ENCODE assay signal across 9 cellular contexts in the genomic region with DNA sequence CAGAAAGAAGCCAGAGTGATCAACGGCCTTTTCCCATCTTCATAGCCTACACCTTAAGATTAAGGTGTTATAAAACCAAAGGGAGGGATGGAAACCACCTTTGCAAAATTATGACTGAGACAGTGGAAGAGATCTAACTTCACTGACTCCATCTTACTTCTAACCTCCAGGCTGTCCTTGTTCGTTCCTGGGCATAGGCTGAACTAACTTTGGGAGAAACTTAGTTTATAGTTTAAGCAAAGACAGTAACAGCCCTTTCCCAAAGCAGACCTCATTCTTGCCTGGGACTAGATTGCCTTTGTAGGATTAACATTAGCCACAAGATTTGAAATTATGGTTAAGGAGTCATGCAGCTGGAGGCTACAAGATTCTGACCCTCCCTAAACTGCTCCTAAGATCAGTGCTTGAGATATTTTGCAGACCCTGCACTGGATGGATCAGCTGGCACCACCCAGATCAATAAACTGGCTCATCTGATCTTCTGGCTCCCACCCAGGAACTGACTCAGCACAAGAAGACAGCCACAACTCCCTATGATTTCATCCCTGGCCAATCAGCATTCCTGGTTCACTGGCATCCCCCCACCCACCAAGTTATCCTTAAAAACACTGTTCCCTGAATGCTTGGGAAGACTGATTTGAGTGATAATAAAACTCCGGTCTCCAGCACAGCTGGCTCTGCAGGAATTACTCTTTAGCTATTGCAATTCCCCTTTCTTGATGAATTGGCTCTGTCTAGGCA. TPM values are rescaled to one million over a fixed set of nuclear protein-coding genes. Genes with fewer than 3 reads are reported as not detected.
DNase-seq lines count a peak whose midpoint lies in the region; ATAC-seq, FAIRE-seq and TF ChIP-seq lines count a peak whose summit lies in the region.
"Not testable (repeated sequence)": the region's sequence is repeated elsewhere in the genome, so short reads cannot be mapped to it uniquely, and the experiment has no call there.
"Had no signal": no experiment of that assay in that cellular context is flagged by ENCODE, and none has a peak within 500 bp of the region (broad histone marks: within the 10 kb centered on the region; RNA-seq: fewer than 3 reads in every experiment).

No MANE protein-coding gene starts in this region.

- H3K4me1 ChIP-seq in HCT116 (ENCODE audit: control insufficient read depth in 1 of 2, insufficient read depth in 2 of 2, low read length in 2 of 2); RWPE2 (ENCODE audit: insufficient read depth, poor library complexity, severe bottlenecking); K562 (replicated peaks in 1 of 2; ENCODE audit: control insufficient read depth in 2 of 2, insufficient read depth in 2 of 2, low read length in 2 of 2); fibroblast of lung (ENCODE audit: control insufficient read depth, extremely low read depth, insufficient read depth, low read length): not testable (repeated sequence)

- H3K9ac ChIP-seq in HCT116 (ENCODE audit: low read length); K562 (ENCODE audit: insufficient read depth in 1 of 2, low read depth in 2 of 2, low read length in 2 of 2); fibroblast of lung (ENCODE audit: insufficient read depth, low read length): not testable (repeated sequence)

- H3K9me1 ChIP-seq in K562 (ENCODE audit: control insufficient read depth, insufficient read depth, low read length), result not testable (repeated sequence)

- H3K9me2 ChIP-seq in HCT116 (ENCODE audit: insufficient read depth), result not testable (repeated sequence)

- not testable (repeated sequence) for TF ChIP-seq CTCF in HCT116 (IDR thresholded peaks at IDR 0.05 in 2 of 3, conservative IDR thresholded peaks at IDR 0.05 in 1 of 3; ENCODE audit: borderline replicate concordance in 1 of 3, insufficient read depth in 1 of 3, low read depth in 2 of 3, low read length in 2 of 3); RWPE2 (IDR thresholded peaks at IDR 0.05; ENCODE audit: poor library complexity, severe bottlenecking); K562 (IDR thresholded peaks at IDR 0.05 in 2 of 3, conservative IDR thresholded peaks at IDR 0.05 in 1 of 3; ENCODE audit: insufficient read depth in 2 of 3, low read depth in 1 of 3, low read length in 3 of 3); fibroblast of lung (conservative IDR thresholded peaks at IDR 0.05 in 1 of 2, IDR thresholded peaks at IDR 0.05 in 1 of 2; ENCODE audit: low read depth in 1 of 2, low read length in 2 of 2)

- in situ Hi-C loops in K562 (cut with MboI), result not testable (repeated sequence)

- not testable (repeated sequence) for H3K27ac ChIP-seq in HCT116 (ENCODE audit: low read depth, low read length); RWPE2 (ENCODE audit: poor library complexity, severe bottlenecking); K562 (ENCODE audit: extremely low read depth, low read depth, low read length); fibroblast of lung (ENCODE audit: insufficient read depth, low read length)

- not testable (repeated sequence) for H2AFZ ChIP-seq in HCT116 (ENCODE audit: low read depth, low read length, poor library complexity, severe bottlenecking); K562 (ENCODE audit: low read depth, low read length); fibroblast of lung (ENCODE audit: low read length)

- intact Hi-C loops in HCT116 (cut with micrococcal nuclease); K562 (cut with micrococcal nuclease): not testable (repeated sequence)

- H3K79me2 ChIP-seq in HCT116 (ENCODE audit: insufficient read depth, low read length); K562 (ENCODE audit: control insufficient read depth, insufficient read depth, low read length); fibroblast of lung (ENCODE audit: control insufficient read depth, insufficient read depth, low read length): not testable (repeated sequence)

- not testable (repeated sequence) for H3K4me2 ChIP-seq in HCT116 (ENCODE audit: low read length); K562 (ENCODE audit: insufficient read depth, low read length); fibroblast of lung (ENCODE audit: extremely low read depth, insufficient read depth, low read length)

- H3K9me3 ChIP-seq in HCT116 (ENCODE audit: control insufficient read depth in 1 of 2, insufficient read depth in 1 of 2, low read depth in 1 of 2, low read length in 2 of 2); RWPE2 (ENCODE audit: severe bottlenecking); K562 (replicated peaks; ENCODE audit: control insufficient read depth, insufficient read depth, low read depth, low read length); fibroblast of lung (ENCODE audit: control insufficient read depth, insufficient read depth, low read depth, low read length): not testable (repeated sequence)

- H3K36me3 ChIP-seq in HCT116 (ENCODE audit: control insufficient read depth in 1 of 2, insufficient read depth in 2 of 2, low read length in 2 of 2); RWPE2 (ENCODE audit: low read depth); K562 (ENCODE audit: control insufficient read depth, insufficient read depth, low read length); fibroblast of lung (ENCODE audit: control insufficient read depth, insufficient read depth, low read length): not testable (repeated sequence)

- DNase-seq in EH (ENCODE audit: low read depth), result peak; percentile 55
- not testable (repeated sequence) for DNase-seq in HCT116 (ENCODE audit: low read depth, low spot score); RWPE2 (ENCODE audit: low spot score); K562 (ENCODE audit: extremely low read depth in 1 of 4, low spot score in 3 of 4)
- peak; percentile 45 for DNase-seq in M059J (ENCODE audit: low read depth)
- DNase-seq in fibroblast of lung (ENCODE audit: low read depth in 2 of 2), result peak; percentile 32 to 42
- peak; percentile 39 for DNase-seq in glomerular visceral epithelial cell (ENCODE audit: extremely low spot score)

- H3K27me3 ChIP-seq in HCT116 (ENCODE audit: insufficient read depth, low read length); RWPE2 (ENCODE audit: insufficient read depth, poor library complexity, severe bottlenecking); K562 (ENCODE audit: control insufficient read depth in 2 of 2, insufficient read depth in 2 of 2, low read length in 2 of 2); fibroblast of lung (ENCODE audit: control insufficient read depth, insufficient read depth, low read length): not testable (repeated sequence)

- H4K20me1 ChIP-seq in HCT116 (ENCODE audit: insufficient read depth); K562 (replicated peaks; ENCODE audit: control insufficient read depth, insufficient read depth, low read length); fibroblast of lung (ENCODE audit: control insufficient read depth, extremely low read depth, insufficient read depth, low read length): not testable (repeated sequence)

- TF ChIP-seq EP300 in K562 (IDR thresholded peaks at IDR 0.05; ENCODE audit: low read length), result not testable (repeated sequence)

- CTCF ChIA-PET in HCT116 (lab: Charles Lee), result interaction anchor here (0.8 kb wide), 1 partner anchor 24 kb away, joined by 3 read pairs; no protein-coding TSS in a partner anchor
- CTCF ChIA-PET in K562 (lab: Yijun Ruan, JAX; ENCODE audit: low intra/inter-chr PET ratio), result not testable (repeated sequence)

- ATAC-seq in HCT116 (peak; percentile 65), RWPE2 (ENCODE audit: low read depth) (peak; percentile 48; the same call in 2 of the 3 replicates)
- ATAC-seq in K562, result not testable (repeated sequence)

- BruUV-seq in HCT116 (replicated peaks; lab: Mats Ljungman, UMichigan); K562 (replicated peaks; lab: Mats Ljungman, UMichigan): not testable (repeated sequence)

- not testable (repeated sequence) for TF ChIP-seq POLR2A in HCT116 (IDR thresholded peaks at IDR 0.05; ENCODE audit: borderline replicate concordance, extremely low read depth, insufficient read depth, insufficient read length); K562 (conservative IDR thresholded peaks at IDR 0.05)

- not testable (repeated sequence) for TF ChIP-seq RAD21 in HCT116 (IDR thresholded peaks at IDR 0.05; ENCODE audit: low read depth); K562 (CRISPR knock-in tag; conservative IDR thresholded peaks at IDR 0.05 in 1 of 2, IDR thresholded peaks at IDR 0.05 in 1 of 2)

- not testable (repeated sequence) for FAIRE-seq in K562 (lab: Jason Lieb, UNC)

- RAD21 ChIA-PET in HCT116 (lab: Charles Lee; ENCODE audit: low non-redundant PET in 1 of 2, low total read pairs in 2 of 2, uncharacterized antibody in 2 of 2, unreplicated experiment in 2 of 2), result not testable (repeated sequence)

- POLR2A ChIA-PET in HCT116 (lab: Charles Lee), result not testable (repeated sequence)
- POLR2A ChIA-PET in K562 (lab: Yijun Ruan, JAX), result interaction anchor here (1.2 kb wide), 1 partner anchor 15 kb away, joined by 3 read pairs; no protein-coding TSS in a partner anchor

- not testable (repeated sequence) for H3K4me3 ChIP-seq in HCT116 (replicated peaks in 1 of 2; ENCODE audit: low read depth in 1 of 2, low read length in 2 of 2); RWPE2 (ENCODE audit: severe bottlenecking); K562; fibroblast of lung (replicated peaks in 1 of 4; ENCODE audit: control extremely low read depth in 1 of 4, insufficient read depth in 1 of 4, low read depth in 3 of 4, low read length in 4 of 4)

- WGBS in K562 (ENCODE audit: insufficient coverage, low coverage, missing lambda C conversion rate), result 13% methylated on average over 3 of the region's 3 CpGs

RNA-seq across cellular contexts. Expression of gene MFGE8, which starts 16.3 kb away (rescaled TPM):
- 70.7 TPM for total RNA-seq in HCT116 (2021; ENCODE audit: unreplicated experiment)
- 85.6 and 90.0 TPM in 2 replicates for polyA plus RNA-seq in HCT116 (2012)
- total RNA-seq in M059J (2014; rRNA removed; shearing (Covaris generic)), result 83.4 and 99.0 TPM in 2 replicates
- 609 and 1,242 TPM in 2 replicates for total RNA-seq in K562 (2011; cell fraction: chromatin; rRNA removed; ENCODE audit: low replicate concordance)
- 770 and 804 TPM in 2 replicates for total RNA-seq in K562 (2011; cell fraction: nucleolus; rRNA removed)
- total RNA-seq in K562 (2011; cell fraction: nucleoplasm; rRNA removed), result 668 and 702 TPM in 2 replicates
- total RNA-seq in K562 (2014; rRNA removed), result 62.3 and 73.1 TPM in 2 replicates
- total RNA-seq in K562 (2014; rRNA removed; fragmentation: Illumina TruSeq; extraction: Trizol), result 24.9 and 31.3 TPM in 2 replicates
- 35.4 and 36.3 TPM in 2 replicates for total RNA-seq in K562 (2015; rRNA removed; fragmentation: Illumina TruSeq; extraction: Trizol)
- 129 and 142 TPM in 2 replicates for total RNA-seq in K562 (2021)
- polyA plus RNA-seq in K562 (2011; rRNA removed), result 85.1 and 148 TPM in 2 replicates
- polyA plus RNA-seq in K562 (2011; cell fraction: cytosol; rRNA removed), result 115 and 120 TPM in 2 replicates
- polyA plus RNA-seq in K562 (2011; cell fraction: nucleus; rRNA removed), result 355 and 465 TPM in 2 replicates
- polyA plus RNA-seq in K562 (2012), result 147 and 220 TPM in 2 replicates
- 93.6 and 109 TPM in 2 replicates for polyA plus RNA-seq in K562 (2014; fragmentation: Illumina TruSeq; extraction: Trizol)
- 1 to 10 TPM; 2.3 to 3.1 TPM for polyA plus RNA-seq in K562 (2014; fragmentation: Nextera tagmentation; extraction: Ambion mirVana)
- polyA plus RNA-seq in K562 (2014; rRNA removed), result 113 and 119 TPM in 2 replicates
- 62.6 and 80.1 TPM in 2 replicates for polyA minus RNA-seq in K562 (2011; rRNA and poly(A)+ RNA removed)
- 71.4 and 82.5 TPM in 2 replicates for polyA minus RNA-seq in K562 (2011; cell fraction: cytosol; rRNA and poly(A)+ RNA removed)
- polyA minus RNA-seq in K562 (2011; cell fraction: nucleus; rRNA and poly(A)+ RNA removed), result 120 and 137 TPM in 2 replicates
- 160 and 263 TPM in 2 replicates for total RNA-seq in fibroblast of lung
- polyA plus RNA-seq in fibroblast of lung, result 336 and 391 TPM in 2 replicates
- 233 and 306 TPM in 2 replicates for polyA plus RNA-seq in fibroblast of lung (2012)
- 210 and 305 TPM in 2 replicates for polyA minus RNA-seq in fibroblast of lung (ENCODE audit: low replicate concordance)
- polyA plus RNA-seq: CD14-positive monocyte had no signal

RNA-seq across cellular contexts. Expression of gene HAPLN3, which starts 34.2 kb away (rescaled TPM):
- total RNA-seq in HCT116 (2021; ENCODE audit: unreplicated experiment), result 10.9 TPM
- polyA plus RNA-seq in HCT116 (2012), result 6.4 and 7.5 TPM in 2 replicates
- total RNA-seq in M059J (2014; rRNA removed; shearing (Covaris generic)), result 2.2 and 3.2 TPM in 2 replicates
- total RNA-seq in K562 (2011; cell fraction: chromatin; rRNA removed; ENCODE audit: low replicate concordance), result 5.6 and 9.6 TPM in 2 replicates
- 6.2 and 6.8 TPM in 2 replicates for total RNA-seq in K562 (2011; cell fraction: nucleolus; rRNA removed)
- total RNA-seq in K562 (2011; cell fraction: nucleoplasm; rRNA removed), result 4.9 and 5.9 TPM in 2 replicates
- 1.9 and 2.1 TPM in 2 replicates for total RNA-seq in K562 (2014; rRNA removed)
- total RNA-seq in K562 (2014; rRNA removed; fragmentation: Illumina TruSeq; extraction: Trizol), result 0.35 and 0.36 TPM in 2 replicates
- 0.65 and 1.0 TPM in 2 replicates for total RNA-seq in K562 (2015; rRNA removed; fragmentation: Illumina TruSeq; extraction: Trizol)
- total RNA-seq in K562 (2021), result 1.9 and 2.4 TPM in 2 replicates
- polyA plus RNA-seq in K562 (2011; rRNA removed), result 0.71 and 2.1 TPM in 2 replicates
- polyA plus RNA-seq in K562 (2011; cell fraction: cytosol; rRNA removed), result 1.4 and 2.3 TPM in 2 replicates
- polyA plus RNA-seq in K562 (2011; cell fraction: nucleus; rRNA removed), result 9.4 and 14.2 TPM in 2 replicates
- 1.6 and 4.0 TPM in 2 replicates for polyA plus RNA-seq in K562 (2012)
- 0.59 and 1.00 TPM in 2 replicates for polyA plus RNA-seq in K562 (2014; fragmentation: Illumina TruSeq; extraction: Trizol)
- polyA plus RNA-seq in K562 (2014; fragmentation: Nextera tagmentation; extraction: Ambion mirVana), result under 1 TPM; 0.04 to 0.06 TPM
- polyA plus RNA-seq in K562 (2014; rRNA removed), result 2.0 and 3.4 TPM in 2 replicates
- 0.77 and 0.99 TPM in 2 replicates for polyA minus RNA-seq in K562 (2011; rRNA and poly(A)+ RNA removed)
- polyA minus RNA-seq in K562 (2011; cell fraction: cytosol; rRNA and poly(A)+ RNA removed), result 2.5 TPM in 1 of 2 replicates, not detected in the other
- polyA minus RNA-seq in K562 (2011; cell fraction: nucleus; rRNA and poly(A)+ RNA removed), result 1.1 and 1.8 TPM in 2 replicates
- 2.8 and 3.1 TPM in 2 replicates for total RNA-seq in fibroblast of lung
- 4.0 and 4.3 TPM in 2 replicates for polyA plus RNA-seq in fibroblast of lung
- 5.0 and 5.4 TPM in 2 replicates for polyA plus RNA-seq in fibroblast of lung (2012)
- 2.3 and 4.3 TPM in 2 replicates for polyA minus RNA-seq in fibroblast of lung (ENCODE audit: low replicate concordance)
- total RNA-seq: HepG2 had no signal
